15 cellular contexts compared by ENCODE assay signal in the genomic region with DNA sequence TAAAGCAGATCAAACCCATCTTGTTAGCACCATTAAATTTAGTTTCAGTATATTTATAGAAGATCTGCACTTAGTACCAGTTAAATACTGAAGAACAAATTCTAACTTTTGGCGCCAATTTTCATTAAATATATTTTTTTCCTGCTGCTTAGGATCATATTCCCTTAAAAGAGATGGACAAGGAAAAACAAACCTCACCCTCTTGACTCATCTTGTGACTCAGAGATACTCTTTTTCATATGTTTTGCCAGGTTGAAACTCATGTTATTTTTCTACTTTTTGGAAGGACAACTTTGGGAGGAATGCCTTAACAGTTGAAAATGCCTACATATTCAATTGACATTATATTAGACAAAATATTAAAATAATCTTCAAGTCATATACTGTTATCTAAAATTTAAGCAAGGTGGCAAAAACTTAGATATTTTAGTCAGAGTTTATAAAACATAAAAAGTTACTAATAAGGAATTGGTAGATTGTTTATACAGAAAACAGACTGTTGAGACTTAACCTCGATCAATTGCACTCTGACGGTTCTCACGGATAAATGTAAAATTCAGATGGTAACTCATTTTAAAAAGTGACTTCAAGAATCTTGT. TPM values are rescaled to one million over a fixed set of nuclear protein-coding genes. Genes with fewer than 3 reads are reported as not detected.
DNase-seq lines count a peak whose midpoint lies in the region; ATAC-seq, FAIRE-seq and TF ChIP-seq lines count a peak whose summit lies in the region.
"Had no signal": no experiment of that assay in that cellular context is flagged by ENCODE, and none has a peak within 500 bp of the region (broad histone marks: within the 10 kb centered on the region; RNA-seq: fewer than 3 reads in every experiment).

No MANE protein-coding gene starts in this region.

- H4K20me1 ChIP-seq in astrocyte (ENCODE audit: insufficient read depth, low read length) = peaks cover 68% of the 10 kb centered on the region

- peak overlapping the region; percentile 71 for H3K27ac Mint-ChIP-seq in stimulated activated naive CD8-positive, alpha-beta T cell treated with anti-CD3 and anti-CD28 coated beads, Interleukin-15, Interleukin-2, amounts not matched to agents 100 ng/mL and 50 ng/mL, for 24 hours
- H3K27ac Mint-ChIP-seq in stimulated activated naive CD8-positive, alpha-beta T cell treated with anti-CD3 and anti-CD28 coated beads, Interleukin-15, amount 100 ng/mL, for 72 hours = no peak overlapping the region
- peak overlapping the region; percentile 26 for H3K27ac Mint-ChIP-seq in astrocyte (ENCODE audit: unreplicated experiment)
- no peak overlapping the region for H3K27ac Mint-ChIP-seq in activated CD4-positive, alpha-beta T cell treated with anti-CD3 and anti-CD28 coated beads, Interleukin-2, amount 10 ng/mL, durations not matched to agents 24 days and 14 days

- peaks cover 75% of the 10 kb centered on the region for H3K4me1 Mint-ChIP-seq in stimulated activated naive CD8-positive, alpha-beta T cell treated with anti-CD3 and anti-CD28 coated beads, Interleukin-15, Interleukin-2, amounts not matched to agents 100 ng/mL and 50 ng/mL, for 24 hours (ENCODE audit: low read depth)
- peaks cover 61% of the 10 kb centered on the region for H3K4me1 Mint-ChIP-seq in stimulated activated naive CD8-positive, alpha-beta T cell treated with anti-CD3 and anti-CD28 coated beads, Interleukin-15, amount 100 ng/mL, for 72 hours
- H3K4me1 Mint-ChIP-seq in astrocyte (ENCODE audit: low read depth, unreplicated experiment) = peaks cover 27% of the 10 kb centered on the region
- H3K4me1 Mint-ChIP-seq in activated CD4-positive, alpha-beta T cell treated with anti-CD3 and anti-CD28 coated beads, Interleukin-2, amount 10 ng/mL, durations not matched to agents 24 days and 14 days = peaks cover 30% of the 10 kb centered on the region

- H3K4me2 ChIP-seq in astrocyte (ENCODE audit: low read length) = peak overlapping the region; percentile 35

- H3K27me3 ChIP-seq in astrocyte (ENCODE audit: insufficient read depth, low read length) = no peaks in the 10 kb centered on the region
- H3K27me3 ChIP-seq in right atrium auricular region = no peaks in the 10 kb centered on the region
- H3K27me3 ChIP-seq: dorsolateral prefrontal cortex, testis had no signal

- H3K36me3 ChIP-seq in astrocyte (ENCODE audit: insufficient read depth, low read length) (no peaks in the 10 kb centered on the region), right atrium auricular region (no peaks in the 10 kb centered on the region)

- no peak overlapping the region for H3K4me3 Mint-ChIP-seq in stimulated activated naive CD8-positive, alpha-beta T cell treated with anti-CD3 and anti-CD28 coated beads, Interleukin-15, Interleukin-2, amounts not matched to agents 100 ng/mL and 50 ng/mL, for 24 hours
- H3K4me3 Mint-ChIP-seq in stimulated activated naive CD8-positive, alpha-beta T cell treated with anti-CD3 and anti-CD28 coated beads, Interleukin-15, amount 100 ng/mL, for 72 hours = no peak overlapping the region
- H3K4me3 Mint-ChIP-seq in astrocyte (ENCODE audit: unreplicated experiment) = no peak overlapping the region
- H3K4me3 Mint-ChIP-seq in activated CD4-positive, alpha-beta T cell treated with anti-CD3 and anti-CD28 coated beads, Interleukin-2, amount 10 ng/mL, durations not matched to agents 24 days and 14 days = no peak overlapping the region

- FAIRE-seq in astrocyte (lab: Jason Lieb, UNC) = no peak

- H3K4me1 ChIP-seq in astrocyte (ENCODE audit: insufficient read depth, low read length) = peaks cover 15% of the 10 kb centered on the region
- peaks cover 0 to 22% of the 10 kb centered on the region in 2 donors for H3K4me1 ChIP-seq in right atrium auricular region

- H3K36me3 Mint-ChIP-seq in stimulated activated naive CD8-positive, alpha-beta T cell treated with anti-CD3 and anti-CD28 coated beads, Interleukin-15, Interleukin-2, amounts not matched to agents 100 ng/mL and 50 ng/mL, for 24 hours (ENCODE audit: low read depth) = peaks cover 4% of the 10 kb centered on the region
- H3K36me3 Mint-ChIP-seq in astrocyte (ENCODE audit: low read depth, unreplicated experiment) = no peaks in the 10 kb centered on the region
- no peaks in the 10 kb centered on the region for H3K36me3 Mint-ChIP-seq in activated CD4-positive, alpha-beta T cell treated with anti-CD3 and anti-CD28 coated beads, Interleukin-2, amount 10 ng/mL, durations not matched to agents 24 days and 14 days (ENCODE audit: low read depth)

- intact Hi-C loops in activated CD4-positive, alpha-beta T cell treated with anti-CD3 and anti-CD28 coated beads, Interleukin-2, amount 10 ng/mL, durations not matched to agents 24 days and 14 days (cut with micrococcal nuclease) = loop anchor here (2.0 kb wide), 1 partner anchor 13 kb away; no protein-coding TSS in a partner anchor

- no peak for DNase-seq in stimulated activated naive CD8-positive, alpha-beta T cell treated with anti-CD3 and anti-CD28 coated beads, Interleukin-15, amount 100 ng/mL, for 72 hours
- DNase-seq in astrocyte (ENCODE audit: low read depth) (peak; percentile 60), hepatic stellate cell (ENCODE audit: low spot score) (peak; percentile 19), GM13976 (ENCODE audit: low spot score) (no peak), right atrium auricular region (ENCODE audit: low spot score) (no peak)
- DNase-seq in activated CD4-positive, alpha-beta T cell treated with anti-CD3 and anti-CD28 coated beads, Interleukin-2, amount 10 ng/mL, durations not matched to agents 24 days and 14 days = no peak
- DNase-seq: activated T-cell treated with anti-CD3 and anti-CD28 coated beads, Interleukin-2, amount 50 U/mL, for 48 hours; dorsolateral prefrontal cortex; NCI-H1436; stimulated activated CD4-positive, alpha-beta T cell treated with anti-CD3 and anti-CD28 coated beads, Interleukin-2, amount 100 ng/mL, for 48 hours; T1000; testis had no signal

- H3K79me2 ChIP-seq in astrocyte (ENCODE audit: insufficient read depth, low read length) = peaks cover 97% of the 10 kb centered on the region

- H3K9me3 Mint-ChIP-seq in stimulated activated naive CD8-positive, alpha-beta T cell treated with anti-CD3 and anti-CD28 coated beads, Interleukin-15, Interleukin-2, amounts not matched to agents 100 ng/mL and 50 ng/mL, for 24 hours = no peaks in the 10 kb centered on the region
- H3K9me3 Mint-ChIP-seq in stimulated activated naive CD8-positive, alpha-beta T cell treated with anti-CD3 and anti-CD28 coated beads, Interleukin-15, amount 100 ng/mL, for 72 hours = no peaks in the 10 kb centered on the region
- no peaks in the 10 kb centered on the region for H3K9me3 Mint-ChIP-seq in astrocyte (ENCODE audit: unreplicated experiment)
- H3K9me3 Mint-ChIP-seq in activated CD4-positive, alpha-beta T cell treated with anti-CD3 and anti-CD28 coated beads, Interleukin-2, amount 10 ng/mL, durations not matched to agents 24 days and 14 days = no peaks in the 10 kb centered on the region

- H2AFZ ChIP-seq in astrocyte (ENCODE audit: low read depth, low read length) = no peak overlapping the region

- ATAC-seq in stimulated activated naive CD8-positive, alpha-beta T cell treated with anti-CD3 and anti-CD28 coated beads, Interleukin-15, amount 100 ng/mL, for 72 hours = no peak
- ATAC-seq in GM18907 (IDR thresholded peaks at IDR 0.05; ENCODE audit: unreplicated experiment) = no peak

- H3K27me3 Mint-ChIP-seq in stimulated activated naive CD8-positive, alpha-beta T cell treated with anti-CD3 and anti-CD28 coated beads, Interleukin-15, Interleukin-2, amounts not matched to agents 100 ng/mL and 50 ng/mL, for 24 hours = no peaks in the 10 kb centered on the region
- no peaks in the 10 kb centered on the region for H3K27me3 Mint-ChIP-seq in stimulated activated naive CD8-positive, alpha-beta T cell treated with anti-CD3 and anti-CD28 coated beads, Interleukin-15, amount 100 ng/mL, for 72 hours
- no peaks in the 10 kb centered on the region for H3K27me3 Mint-ChIP-seq in astrocyte (ENCODE audit: low read depth, unreplicated experiment)
- H3K27me3 Mint-ChIP-seq in activated CD4-positive, alpha-beta T cell treated with anti-CD3 and anti-CD28 coated beads, Interleukin-2, amount 10 ng/mL, durations not matched to agents 24 days and 14 days = no peaks in the 10 kb centered on the region

- TF ChIP-seq CTCF in astrocyte (IDR thresholded peaks at IDR 0.05; ENCODE audit: insufficient read depth, low read depth, low read length) = no peak
- TF ChIP-seq CTCF in GM13976 (IDR thresholded peaks at IDR 0.05; ENCODE audit: borderline replicate concordance, control extremely low read depth, extremely low read depth, insufficient read depth, missing control alignments) = no peak
- TF ChIP-seq CTCF in right atrium auricular region (IDR thresholded peaks at IDR 0.05) = no peak

- H3K9me3 ChIP-seq in astrocyte (ENCODE audit: insufficient read depth, low read depth, low read length) (no peaks in the 10 kb centered on the region), right atrium auricular region (no peaks in the 10 kb centered on the region)
- H3K9me3 ChIP-seq: testis had no signal

- in situ Hi-C loops in GM13976 (cut with MboI; ENCODE audit: low sequenced_read_pairs, unreplicated experiment) = no loop called here

- no peak overlapping the region for H3K4me3 ChIP-seq in astrocyte (ENCODE audit: insufficient read depth, low read depth, low read length)
- no peak overlapping the region for H3K4me3 ChIP-seq in right atrium auricular region
- H3K4me3 ChIP-seq: dorsolateral prefrontal cortex, testis had no signal

- peak overlapping the region; percentile 41 for H3K27ac ChIP-seq in astrocyte (ENCODE audit: low read depth, low read length)
- peak overlapping the region in 1 of 2 donors; percentile 38 for H3K27ac ChIP-seq in right atrium auricular region
- H3K27ac ChIP-seq: C4-2B had no signal

- H3K9ac ChIP-seq in astrocyte (ENCODE audit: low read length) = peak overlapping the region; percentile 2

RNA-seq across cellular contexts. Expression of gene PNO1, which starts 36.2 kb away (rescaled TPM):
- total RNA-seq in astrocyte (23.0 and 26.8 TPM in 2 replicates), right atrium auricular region (10 to 100 TPM in 1 of 2 donors, 1 to 10 TPM in 1; 8.7 to 12.0 TPM)
- 35.4 and 38.4 TPM in 2 replicates for total RNA-seq in activated CD4-positive, alpha-beta T cell treated with anti-CD3 and anti-CD28 coated beads, Interleukin-2, amount 10 ng/mL, durations not matched to agents 24 days and 14 days

RNA-seq across cellular contexts. Expression of gene PPP3R1, which starts 58.5 kb away (rescaled TPM):
- 78.1 and 80.6 TPM in 2 replicates for total RNA-seq in astrocyte
- total RNA-seq in activated CD4-positive, alpha-beta T cell treated with anti-CD3 and anti-CD28 coated beads, Interleukin-2, amount 10 ng/mL, durations not matched to agents 24 days and 14 days = 83.5 and 83.8 TPM in 2 replicates
- 10 to 100 TPM; 16.7 to 18.4 TPM for total RNA-seq in right atrium auricular region

Comparison
In these comparisons a context has a peak if more than half of its experiments do, and no peak if none do; other contexts are left out.
1. H3K27ac Mint-ChIP-seq: peak in stimulated activated naive CD8-positive, alpha-beta T cell treated with anti-CD3 and anti-CD28 coated beads, Interleukin-15, Interleukin-2, amounts not matched to agents 100 ng/mL and 50 ng/mL, for 24 hours (single experiment) and astrocyte (single experiment); none in stimulated activated naive CD8-positive, alpha-beta T cell treated with anti-CD3 and anti-CD28 coated beads, Interleukin-15, amount 100 ng/mL, for 72 hours (0 of 2) and activated CD4-positive, alpha-beta T cell treated with anti-CD3 and anti-CD28 coated beads, Interleukin-2, amount 10 ng/mL, durations not matched to agents 24 days and 14 days (single experiment).
2. DNase-seq: peak in astrocyte (single experiment) and hepatic stellate cell (single experiment); none in stimulated activated naive CD8-positive, alpha-beta T cell treated with anti-CD3 and anti-CD28 coated beads, Interleukin-15, amount 100 ng/mL, for 72 hours (0 of 2), activated CD4-positive, alpha-beta T cell treated with anti-CD3 and anti-CD28 coated beads, Interleukin-2, amount 10 ng/mL, durations not matched to agents 24 days and 14 days (single experiment), GM13976 (single experiment) and right atrium auricular region (single experiment).